8 cellular contexts compared by ENCODE assay signal in genomic region chr10:73997806-73998622, GRCh38. TPM values are rescaled to one million over a fixed set of nuclear protein-coding genes. Genes with fewer than 3 reads are reported as not detected.
DNase-seq lines count a peak whose midpoint lies in the region; ATAC-seq and TF ChIP-seq lines count a peak whose summit lies in the region.

TSS of gene VCL (plus strand) at chr10:73998116. CDS start at chr10:73998208, 92 bp downstream.

- H3K4me3 ChIP-seq in SK-N-SH (ENCODE audit: low read depth in 2 of 2, low read length in 1 of 2) (peak within 1 kb of the TSS; percentile 84 to 90), suprapubic skin (peak within 1 kb of the TSS; percentile 100)

- CTCF ChIA-PET in SK-N-SH (lab: Yijun Ruan, JAX), result interaction anchor here (0.6 kb wide), 1 partner anchor 30 kb away, joined by 3 read pairs; no protein-coding TSS in a partner anchor

- peak within 1 kb of the TSS; percentile 96 for H2AFZ ChIP-seq in SK-N-SH (ENCODE audit: low read depth)

- peak within 1 kb of the TSS; percentile 94 for H3K9ac ChIP-seq in SK-N-SH

- peak; percentile 70 to 97 for TF ChIP-seq POLR2A in suprapubic skin (IDR thresholded peaks at IDR 0.05)

- no peak for TF ChIP-seq RAD21 in SK-N-SH (IDR thresholded peaks at IDR 0.05; ENCODE audit: low read length)

- H3K79me2 ChIP-seq in SK-N-SH (ENCODE audit: insufficient read depth), result peaks cover 51% of the 10 kb centered on the region

- H3K4me2 ChIP-seq in SK-N-SH, result peak within 1 kb of the TSS; percentile 90

- H3K36me3 ChIP-seq in SK-N-SH (replicated peaks in 1 of 2; ENCODE audit: control insufficient read depth in 1 of 2, insufficient read depth in 2 of 2, low read length in 1 of 2), result peaks cover 4 to 25% of the 10 kb centered on the region in 2 experiments
- H3K36me3 ChIP-seq in suprapubic skin, result no peaks in the 10 kb centered on the region

- peaks cover 34% of the 10 kb centered on the region for H3F3A ChIP-seq in SK-N-SH (replicated peaks; ENCODE audit: insufficient read depth)

- TF ChIP-seq EP300 in SK-N-SH (IDR thresholded peaks at IDR 0.05; ENCODE audit: borderline replicate concordance in 1 of 2, low read depth in 1 of 2, low read length in 1 of 2), result no peak
- no peak for TF ChIP-seq EP300 in suprapubic skin (IDR thresholded peaks at IDR 0.05)

- H3K4me1 ChIP-seq in SK-N-SH (ENCODE audit: control insufficient read depth in 1 of 2, insufficient read depth in 2 of 2, low read depth in 1 of 2, low read length in 1 of 2) (peaks cover 7 to 22% of the 10 kb centered on the region in 2 experiments; a peak in 2 of 4 replicates), suprapubic skin (peaks cover 20% of the 10 kb centered on the region)

- H3K9me2 ChIP-seq in SK-N-SH, result no peaks in the 10 kb centered on the region

- TF ChIP-seq CTCF in SK-N-SH (IDR thresholded peaks at IDR 0.05), result no peak
- TF ChIP-seq CTCF in suprapubic skin (IDR thresholded peaks at IDR 0.05), result no peak

- peak; percentile 97 for DNase-seq in GM04504 (ENCODE audit: low read depth)
- DNase-seq in NCI-H1048 (lab: John Stamatoyannopoulos, UW), result peak; percentile 93
- DNase-seq in SK-N-SH, result peak; percentile 98
- DNase-seq in activated naive CD4-positive, alpha-beta T cell treated with anti-CD3 and anti-CD28 coated beads, Interleukin-2, amount 50 U/mL, for 16 hours, result peak; percentile 97
- peak; percentile 97 for DNase-seq in germinal center (ENCODE audit: low spot score)
- peak; percentile 65 to 99 (median 94) for DNase-seq in nucleus accumbens (lab: John Stamatoyannopoulos, UW)
- DNase-seq in suprapubic skin (ENCODE audit: low spot score in 2 of 2), result peak; percentile 98 to 99

- POLR2A ChIA-PET in SK-N-SH (lab: Yijun Ruan, JAX), result interaction anchor here (1.1 kb wide), 1 partner anchor 13 kb away, joined by 3 read pairs; no protein-coding TSS in a partner anchor

- no peaks in the 10 kb centered on the region for H3K9me3 ChIP-seq in SK-N-SH
- H3K9me3 ChIP-seq in suprapubic skin, result no peaks in the 10 kb centered on the region

- 1% methylated on average over 20 of the region's 90 CpGs for WGBS in SK-N-SH (ENCODE audit: low lambda C conversion rate)
- 6% methylated on average over 4 of the region's 90 CpGs for WGBS in suprapubic skin

- H3K27ac ChIP-seq in SK-N-SH (ENCODE audit: low read depth in 2 of 2, low read length in 1 of 2) (peak within 1 kb of the TSS; percentile 80 to 94), suprapubic skin (peak within 1 kb of the TSS; percentile 96)

- H3K27me3 ChIP-seq in SK-N-SH (ENCODE audit: insufficient read depth) (no peaks in the 10 kb centered on the region), suprapubic skin (no peaks in the 10 kb centered on the region)

- peak; percentile 95 for ATAC-seq in HG02571 (IDR thresholded peaks at IDR 0.05; ENCODE audit: unreplicated experiment)

- peaks cover 37% of the 10 kb centered on the region for H4K20me1 ChIP-seq in SK-N-SH (ENCODE audit: insufficient read depth)

TF ChIP-seq in SK-N-SH, 30 proteins besides CTCF, POLR2A, EP300 and RAD21 (continues in another document):
- TF ChIP-seq SMC3 (IDR thresholded peaks at IDR 0.05; ENCODE audit: low read depth, low read length), result no peak
- no peak for TF ChIP-seq FOXJ3 (CRISPR knock-in tag; IDR thresholded peaks at IDR 0.05)
- TF ChIP-seq IRF3 (IDR thresholded peaks at IDR 0.05; ENCODE audit: low read depth, low read length), result 0 out of 2 replicates have a peak, but pooled peaks have one; percentile 36
- TF ChIP-seq, protein P1, sequence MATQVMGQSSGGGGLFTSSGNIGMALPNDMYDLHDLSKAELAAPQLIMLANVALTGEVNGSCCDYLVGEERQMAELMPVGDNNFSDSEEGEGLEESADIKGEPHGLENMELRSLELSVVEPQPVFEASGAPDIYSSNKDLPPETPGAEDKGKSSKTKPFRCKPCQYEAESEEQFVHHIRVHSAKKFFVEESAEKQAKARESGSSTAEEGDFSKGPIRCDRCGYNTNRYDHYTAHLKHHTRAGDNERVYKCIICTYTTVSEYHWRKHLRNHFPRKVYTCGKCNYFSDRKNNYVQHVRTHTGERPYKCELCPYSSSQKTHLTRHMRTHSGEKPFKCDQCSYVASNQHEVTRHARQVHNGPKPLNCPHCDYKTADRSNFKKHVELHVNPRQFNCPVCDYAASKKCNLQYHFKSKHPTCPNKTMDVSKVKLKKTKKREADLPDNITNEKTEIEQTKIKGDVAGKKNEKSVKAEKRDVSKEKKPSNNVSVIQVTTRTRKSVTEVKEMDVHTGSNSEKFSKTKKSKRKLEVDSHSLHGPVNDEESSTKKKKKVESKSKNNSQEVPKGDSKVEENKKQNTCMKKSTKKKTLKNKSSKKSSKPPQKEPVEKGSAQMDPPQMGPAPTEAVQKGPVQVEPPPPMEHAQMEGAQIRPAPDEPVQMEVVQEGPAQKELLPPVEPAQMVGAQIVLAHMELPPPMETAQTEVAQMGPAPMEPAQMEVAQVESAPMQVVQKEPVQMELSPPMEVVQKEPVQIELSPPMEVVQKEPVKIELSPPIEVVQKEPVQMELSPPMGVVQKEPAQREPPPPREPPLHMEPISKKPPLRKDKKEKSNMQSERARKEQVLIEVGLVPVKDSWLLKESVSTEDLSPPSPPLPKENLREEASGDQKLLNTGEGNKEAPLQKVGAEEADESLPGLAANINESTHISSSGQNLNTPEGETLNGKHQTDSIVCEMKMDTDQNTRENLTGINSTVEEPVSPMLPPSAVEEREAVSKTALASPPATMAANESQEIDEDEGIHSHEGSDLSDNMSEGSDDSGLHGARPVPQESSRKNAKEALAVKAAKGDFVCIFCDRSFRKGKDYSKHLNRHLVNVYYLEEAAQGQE (IDR thresholded peaks at IDR 0.05; ENCODE audit: low read depth, low read length), result no peak
- no peak; the same call in 1 of the 2 replicates for TF ChIP-seq MXI1 (IDR thresholded peaks at IDR 0.05; ENCODE audit: low read depth, low read length)
- peak; percentile 29; the same call in 1 of the 2 replicates for TF ChIP-seq NRF1 (IDR thresholded peaks at IDR 0.05; ENCODE audit: low read depth, low read length)
- 0 out of 2 replicates have a peak, but pooled peaks have one; percentile 5 for TF ChIP-seq NFIC (IDR thresholded peaks at IDR 0.05; ENCODE audit: borderline replicate concordance)
- peak; percentile 99 for TF ChIP-seq POLR2AphosphoS5 (IDR thresholded peaks at IDR 0.05; ENCODE audit: low read depth, low read length)
- TF ChIP-seq GABPA (IDR thresholded peaks at IDR 0.05; ENCODE audit: low read depth), result no peak
- TF ChIP-seq RCOR1 (IDR thresholded peaks at IDR 0.05; ENCODE audit: low read length), result no peak; the same call in 1 of the 2 replicates
- peak; percentile 72 for TF ChIP-seq CHD2 (IDR thresholded peaks at IDR 0.05; ENCODE audit: low read length, partially characterized antibody)
- peak; percentile 56; the same call in 1 of the 2 replicates for TF ChIP-seq TEAD4 (IDR thresholded peaks at IDR 0.05; ENCODE audit: borderline replicate concordance, insufficient read depth)
- peak; percentile 43; the same call in 1 of the 2 replicates for TF ChIP-seq MAX (IDR thresholded peaks at IDR 0.05; ENCODE audit: low read depth)
- peak; percentile 69; the same call in 1 of the 2 replicates for TF ChIP-seq SIN3A (IDR thresholded peaks at IDR 0.05; ENCODE audit: borderline replicate concordance, low read depth, low read length)
- no peak for TF ChIP-seq FOSL2 (IDR thresholded peaks at IDR 0.05; ENCODE audit: borderline replicate concordance, low read depth)
- no peak; the same call in 1 of the 2 replicates for TF ChIP-seq FOXM1 (IDR thresholded peaks at IDR 0.05; ENCODE audit: low read depth)
- no peak for TF ChIP-seq JUND (IDR thresholded peaks at IDR 0.05)
- TF ChIP-seq, protein P2, sequence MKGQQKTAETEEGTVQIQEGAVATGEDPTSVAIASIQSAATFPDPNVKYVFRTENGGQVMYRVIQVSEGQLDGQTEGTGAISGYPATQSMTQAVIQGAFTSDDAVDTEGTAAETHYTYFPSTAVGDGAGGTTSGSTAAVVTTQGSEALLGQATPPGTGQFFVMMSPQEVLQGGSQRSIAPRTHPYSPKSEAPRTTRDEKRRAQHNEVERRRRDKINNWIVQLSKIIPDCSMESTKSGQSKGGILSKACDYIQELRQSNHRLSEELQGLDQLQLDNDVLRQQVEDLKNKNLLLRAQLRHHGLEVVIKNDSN (IDR thresholded peaks at IDR 0.05; ENCODE audit: borderline replicate concordance, low read depth), result no peak
- TF ChIP-seq ELF1 (IDR thresholded peaks at IDR 0.05), result no peak
- TF ChIP-seq RFX5 (IDR thresholded peaks at IDR 0.05; ENCODE audit: low read length), result peak; percentile 74
- no peak for TF ChIP-seq RXRA (IDR thresholded peaks at IDR 0.05; ENCODE audit: borderline replicate concordance, low read depth)
- TF ChIP-seq TCF12 (IDR thresholded peaks at IDR 0.05), result 0 out of 2 replicates have a peak, but pooled peaks have one; percentile 15
- no peak for TF ChIP-seq EZH2phosphoT487 (IDR thresholded peaks at IDR 0.05; ENCODE audit: borderline replicate concordance, low read depth)
- TF ChIP-seq MEF2A (IDR thresholded peaks at IDR 0.05; ENCODE audit: borderline replicate concordance, low read depth), result no peak
- TF ChIP-seq TAF1 (IDR thresholded peaks at IDR 0.05; ENCODE audit: borderline replicate concordance, low read depth, low read length), result peak; percentile 97
- TF ChIP-seq YY1 (IDR thresholded peaks at IDR 0.05; ENCODE audit: low read depth), result no peak

RNA-seq across cellular contexts. Expression of gene VCL, which starts in this region (rescaled TPM):
- polyA plus RNA-seq in SK-N-SH (2012; rRNA removed), result 147 and 190 TPM in 2 replicates
- polyA plus RNA-seq in SK-N-SH (2012; cell fraction: cytosol; rRNA removed), result 125 and 144 TPM in 2 replicates
- 170 and 281 TPM in 2 replicates for polyA plus RNA-seq in SK-N-SH (2012; cell fraction: nucleus; rRNA removed)
- 10 to 100 TPM; 54.8 to 92.9 (median 64.7) TPM for total RNA-seq in suprapubic skin

Comparison
In these comparisons a context has a peak if more than half of its experiments do, and no peak if none do; other contexts are left out.
1. Peak in every context shown above with its lines: DNase-seq, ATAC-seq, H3K4me3 ChIP-seq and H3K27ac ChIP-seq.